In the genomic region with DNA sequence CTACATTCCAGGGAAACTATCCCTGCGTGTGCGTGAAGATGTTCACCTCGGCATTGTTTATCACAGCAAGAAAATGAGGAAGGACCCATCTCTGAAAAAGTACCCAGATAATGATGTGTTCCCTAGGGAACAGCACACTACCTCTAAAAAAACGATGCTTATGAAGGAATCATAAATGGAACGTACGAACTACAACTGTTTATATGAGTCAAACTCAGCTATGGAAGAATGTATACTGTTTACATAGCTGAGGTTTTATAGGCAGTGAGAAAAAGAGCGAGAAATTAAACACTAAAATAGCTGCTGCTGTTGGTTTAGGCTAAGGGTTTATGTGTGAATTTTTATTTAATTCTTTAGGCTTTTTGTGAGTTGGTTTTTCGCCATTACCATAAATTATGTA, we compare ENCODE assay signal across 10 cellular contexts. TPM values are rescaled to one million over a fixed set of nuclear protein-coding genes. Genes with fewer than 3 reads are reported as not detected.
DNase-seq lines count a peak whose midpoint lies in the region; ATAC-seq and TF ChIP-seq lines count a peak whose summit lies in the region.
"Had no signal": no experiment of that assay in that cellular context is flagged by ENCODE, and none has a peak within 500 bp of the region (broad histone marks: within the 10 kb centered on the region; RNA-seq: fewer than 3 reads in every experiment).

No MANE protein-coding gene starts in this region.

- peaks cover 12% of the 10 kb centered on the region for H3K4me1 Mint-ChIP-seq in activated CD8-positive, alpha-beta T cell treated with anti-CD3 and anti-CD28 coated beads, Interleukin-2, amount 10 ng/mL, durations not matched to agents 7 days and 5 days (ENCODE audit: low read depth)
- no peaks in the 10 kb centered on the region for H3K4me1 Mint-ChIP-seq in glutamatergic neuron (ENCODE audit: low read depth, unreplicated experiment)

- intact Hi-C loops in right cardiac atrium (cut with DNase I) (loop anchor here in 3 of 4 donors (2.0 to 5.0 kb wide), 2 partner anchors 169 to 170 kb away; no protein-coding TSS in a partner anchor), heart left ventricle (cut with DNase I) (loop anchor here (1.0 to 5.0 kb wide), 3 partner anchors 168 to 170 kb away; no protein-coding TSS in a partner anchor), posterior cingulate gyrus (cut with DNase I) (loop anchor here (1.0 kb wide), 1 partner anchor 168 kb away; no protein-coding TSS in a partner anchor)

- no peak overlapping the region for H3K4me3 Mint-ChIP-seq in activated CD8-positive, alpha-beta T cell treated with anti-CD3 and anti-CD28 coated beads, Interleukin-2, amount 10 ng/mL, durations not matched to agents 7 days and 5 days
- H3K4me3 Mint-ChIP-seq in glutamatergic neuron (ENCODE audit: unreplicated experiment): no peak overlapping the region

- CTCF ChIA-PET in activated CD8-positive, alpha-beta T cell treated with anti-CD3 and anti-CD28 coated beads, Interleukin-2, amount 10 ng/mL, durations not matched to agents 7 days and 5 days (lab: Charles Lee): interaction anchor here (0.7 to 4.0 kb wide), 36 partner anchors 9 to 191 kb away, joined by 3 to 60 read pairs (median 6); a partner anchor contains a TSS

- H3K4me1 ChIP-seq in right cardiac atrium (ENCODE audit: control insufficient read depth, insufficient read depth, low read length): no peaks in the 10 kb centered on the region
- peaks cover 0 to 8% (median 0%) of the 10 kb centered on the region in 12 donors for H3K4me1 ChIP-seq in heart left ventricle
- H3K4me1 ChIP-seq in upper lobe of left lung: peaks cover 0 to 6% (median 2%) of the 10 kb centered on the region in 4 donors
- H3K4me1 ChIP-seq: adrenal gland had no signal

- TF ChIP-seq CTCF in heart left ventricle (IDR thresholded peaks at IDR 0.05) (no peak), glutamatergic neuron (IDR thresholded peaks at IDR 0.05; ENCODE audit: partially characterized antibody, unreplicated experiment) (no peak), upper lobe of left lung (IDR thresholded peaks at IDR 0.05) (no peak)

- H3K9me3 ChIP-seq in right cardiac atrium (ENCODE audit: control insufficient read depth, low read length) (no peaks in the 10 kb centered on the region), heart left ventricle (no peaks in the 10 kb centered on the region), upper lobe of left lung (no peaks in the 10 kb centered on the region)
- H3K9me3 ChIP-seq: adrenal gland, MG63 had no signal

- no peaks in the 10 kb centered on the region for H3K9me3 Mint-ChIP-seq in activated CD8-positive, alpha-beta T cell treated with anti-CD3 and anti-CD28 coated beads, Interleukin-2, amount 10 ng/mL, durations not matched to agents 7 days and 5 days (ENCODE audit: insufficient read depth)
- no peaks in the 10 kb centered on the region for H3K9me3 Mint-ChIP-seq in glutamatergic neuron (ENCODE audit: unreplicated experiment)

- peak overlapping the region; percentile 29 for H3K27ac Mint-ChIP-seq in activated CD8-positive, alpha-beta T cell treated with anti-CD3 and anti-CD28 coated beads, Interleukin-2, amount 10 ng/mL, durations not matched to agents 7 days and 5 days
- H3K27ac Mint-ChIP-seq in glutamatergic neuron (ENCODE audit: unreplicated experiment): peak overlapping the region; percentile 1

- no peak overlapping the region for H3K4me3 ChIP-seq in right cardiac atrium (ENCODE audit: low read length)
- H3K4me3 ChIP-seq in heart left ventricle: no peak overlapping the region
- no peak overlapping the region for H3K4me3 ChIP-seq in upper lobe of left lung
- H3K4me3 ChIP-seq: adrenal gland, MG63 had no signal

- H3K27ac ChIP-seq in right cardiac atrium (ENCODE audit: low read length) (peak overlapping the region; percentile 17), heart left ventricle (peak overlapping the region in 3 of 12 donors; percentile 1 to 74 (median 46)), upper lobe of left lung (peak overlapping the region in 3 of 4 donors; percentile 3 to 37 (median 8))

- no peak for ATAC-seq in right cardiac atrium
- ATAC-seq in heart left ventricle: no peak
- peak; percentile 14 for ATAC-seq in activated CD8-positive, alpha-beta T cell treated with anti-CD3 and anti-CD28 coated beads, Interleukin-2, amount 10 ng/mL, durations not matched to agents 7 days and 5 days
- no peak for ATAC-seq in upper lobe of left lung (ENCODE audit: low FRiP score in 2 of 2)

- no peak for TF ChIP-seq EP300 in upper lobe of left lung (IDR thresholded peaks at IDR 0.05)

- H3K27me3 ChIP-seq in right cardiac atrium (ENCODE audit: control insufficient read depth, insufficient read depth): no peaks in the 10 kb centered on the region
- H3K27me3 ChIP-seq in heart left ventricle: no peaks in the 10 kb centered on the region
- no peaks in the 10 kb centered on the region for H3K27me3 ChIP-seq in upper lobe of left lung
- H3K27me3 ChIP-seq: adrenal gland, MG63 had no signal

- POLR2A ChIA-PET in activated CD8-positive, alpha-beta T cell treated with anti-CD3 and anti-CD28 coated beads, Interleukin-2, amount 10 ng/mL, durations not matched to agents 7 days and 5 days (lab: Charles Lee): interaction anchor here (1.0 to 1.4 kb wide), 2 partner anchors 30 to 227 kb away, joined by 3 to 4 read pairs; a partner anchor contains a TSS

- 81% methylated on average over 8 of the region's 8 CpGs for WGBS in right cardiac atrium
- 81 to 86% (median 85%) methylated on average over 8 of the region's 8 CpGs for WGBS in heart left ventricle, 4 donors
- 78 to 82% methylated on average over 8 of the region's 8 CpGs for WGBS in upper lobe of left lung, 2 donors

- H3K36me3 ChIP-seq in heart left ventricle (peaks cover 21 to 100% (median 100%) of the 10 kb centered on the region in 9 donors), upper lobe of left lung (peaks cover 91 to 100% (median 98%) of the 10 kb centered on the region in 4 donors)

- TF ChIP-seq POLR2A in heart left ventricle (IDR thresholded peaks at IDR 0.05): no peak
- TF ChIP-seq POLR2A in upper lobe of left lung (IDR thresholded peaks at IDR 0.05): no peak

- H3K36me3 Mint-ChIP-seq in activated CD8-positive, alpha-beta T cell treated with anti-CD3 and anti-CD28 coated beads, Interleukin-2, amount 10 ng/mL, durations not matched to agents 7 days and 5 days (ENCODE audit: low read depth): peaks cover 82% of the 10 kb centered on the region
- peaks cover 4% of the 10 kb centered on the region for H3K36me3 Mint-ChIP-seq in glutamatergic neuron (ENCODE audit: unreplicated experiment)

- H3K27me3 Mint-ChIP-seq in activated CD8-positive, alpha-beta T cell treated with anti-CD3 and anti-CD28 coated beads, Interleukin-2, amount 10 ng/mL, durations not matched to agents 7 days and 5 days (ENCODE audit: low read depth): no peaks in the 10 kb centered on the region
- H3K27me3 Mint-ChIP-seq in glutamatergic neuron (ENCODE audit: unreplicated experiment): peaks cover 3% of the 10 kb centered on the region

- no peak for DNase-seq in right cardiac atrium
- DNase-seq in heart left ventricle: no peak
- no peak for DNase-seq in activated CD8-positive, alpha-beta T cell treated with anti-CD3 and anti-CD28 coated beads, Interleukin-2, amount 10 ng/mL, durations not matched to agents 7 days and 5 days
- no peak for DNase-seq in glutamatergic neuron
- DNase-seq in upper lobe of left lung: no peak
- no peak for DNase-seq in DMS153 (lab: John Stamatoyannopoulos, UW)
- no peak for DNase-seq in posterior cingulate gyrus
- no peak for DNase-seq in SHP77 (lab: John Stamatoyannopoulos, UW)

RNA-seq across cellular contexts. Expression of a gene that starts 48.9 kb away (rescaled TPM):
- total RNA-seq in right cardiac atrium (10 to 100 TPM; 14.0 to 29.8 (median 16.9) TPM), heart left ventricle (100 to 1,000 TPM in 1 of 9 donors, 10 to 100 TPM in 8; 10.4 to 132 (median 18.1) TPM), glutamatergic neuron (ENCODE audit: unreplicated experiment) (not detected), upper lobe of left lung (10 to 100 TPM; 31.9 to 90.5 (median 52.0) TPM)
- polyA plus RNA-seq in right cardiac atrium (13.6 TPM), heart left ventricle (10 to 100 TPM; 13.4 to 18.9 TPM)
- total RNA-seq in activated CD8-positive, alpha-beta T cell treated with anti-CD3 and anti-CD28 coated beads, Interleukin-2, amount 10 ng/mL, durations not matched to agents 7 days and 5 days: 10 to 100 TPM; 37.4 to 38.2 TPM

Comparison
In these comparisons a context has a peak if more than half of its experiments do, and no peak if none do; other contexts are left out.
1. RNA of a gene that starts 48.9 kb away (total RNA-seq): 31.9 to 90.5 TPM in upper lobe of left lung, 37.4 to 38.2 TPM in activated CD8-positive, alpha-beta T cell treated with anti-CD3 and anti-CD28 coated beads, Interleukin-2, amount 10 ng/mL, durations not matched to agents 7 days and 5 days, 10.4 to 132 TPM in heart left ventricle and 14.0 to 29.8 TPM in right cardiac atrium; not detected in glutamatergic neuron (single experiment); every median in the first group is over 10 times any median in the second.